In genomic region chr6:88008821-88009220, GRCh38 we compare ENCODE assay signal across 20 cellular contexts. TPM values are rescaled to one million over a fixed set of nuclear protein-coding genes. Genes with fewer than 3 reads are reported as not detected.
DNase-seq lines count a peak whose midpoint lies in the region; ATAC-seq and TF ChIP-seq lines count a peak whose summit lies in the region.
"Had no signal": no experiment of that assay in that cellular context is flagged by ENCODE, and none has a peak within 500 bp of the region (broad histone marks: within the 10 kb centered on the region; RNA-seq: fewer than 3 reads in every experiment).

No MANE protein-coding gene starts in this region.

- H3K4me1 Mint-ChIP-seq in MCF 10A (ENCODE audit: insufficient read depth, unreplicated experiment) = peaks cover 21% of the 10 kb centered on the region

- peaks cover 6% of the 10 kb centered on the region for H3K36me3 Mint-ChIP-seq in MCF 10A (ENCODE audit: insufficient read depth, unreplicated experiment)

- POLR2A ChIA-PET in MCF 10A (lab: Yijun Ruan, JAX) = interaction anchor here (0.7 to 0.8 kb wide), 2 partner anchors 67 to 1160 kb away, joined by 3 read pairs; no protein-coding TSS in a partner anchor

- BruUV-seq in MCF 10A (replicated peaks; lab: Mats Ljungman, UMichigan) = no TSS peak

- no peaks in the 10 kb centered on the region for H3K9me3 ChIP-seq in breast epithelium
- H3K9me3 ChIP-seq: stomach had no signal

- CTCF ChIA-PET in MCF 10A (lab: Yijun Ruan, JAX) = interaction anchor here (0.9 kb wide), 1 partner anchor 13 kb away, joined by 3 read pairs; no protein-coding TSS in a partner anchor

- intact Hi-C loops in MCF 10A (cut with micrococcal nuclease) = no loop called here
- intact Hi-C loops in breast epithelium (cut with DNase I; ENCODE audit: low total_unique reads) = no loop called here

- peak; percentile 48 for DNase-seq in MCF 10A (ENCODE audit: unreplicated experiment)
- no peak for DNase-seq in breast epithelium (ENCODE audit: low spot score in 2 of 2)
- DNase-seq in astrocyte of the hippocampus (ENCODE audit: low read depth, low spot score) = peak; percentile 79
- DNase-seq in kidney epithelial cell (ENCODE audit: low read depth) = peak; percentile 74
- DNase-seq in stimulated activated CD4-positive, alpha-beta T cell treated with anti-CD3 and anti-CD28 coated beads, Interleukin-4, amount 100 ng/mL, for 24 hours = no peak
- DNase-seq in coronary artery (ENCODE audit: low spot score) = no peak
- DNase-seq in left lobe of liver (ENCODE audit: low spot score) = no peak
- DNase-seq in NCI-H2029 (lab: John Stamatoyannopoulos, UW) = no peak
- DNase-seq: activated CD4-positive, alpha-beta T cell treated with anti-CD3 and anti-CD28 coated beads for 1 hour; activated CD8-positive, alpha-beta memory T cell treated with anti-CD3 and anti-CD28 coated beads, Interleukin-2, amount 50 U/mL, for 48 hours; cerebellar nuclear complex; hippocampal formation; MV-4-11; NCI-H2171; stomach had no signal

- H3K36me3 ChIP-seq in breast epithelium (no peaks in the 10 kb centered on the region), kidney epithelial cell (ENCODE audit: control insufficient read depth, insufficient read depth, low read length) (no peaks in the 10 kb centered on the region)
- H3K36me3 ChIP-seq: stomach had no signal

- no peaks in the 10 kb centered on the region for H3K4me1 ChIP-seq in breast epithelium

- TF ChIP-seq POLR2A in breast epithelium (IDR thresholded peaks at IDR 0.05) = no peak

- peak overlapping the region; percentile 26 for H3K27ac Mint-ChIP-seq in MCF 10A (ENCODE audit: low read depth, unreplicated experiment)
- H3K27ac Mint-ChIP-seq: activated naive CD4-positive, alpha-beta T cell treated with anti-CD3 and anti-CD28 coated beads, Interleukin-2, amount 50 U/mL, for 72 hours; T-helper 1 cell treated with Interleukin-12 subunit alpha and Interleukin-12 subunit beta and Interleukin-4 antibody, amounts not matched to agents 30 μg/mL and 1 μg/mL, for 36 hours had no signal

- no peak overlapping the region for H3K27ac ChIP-seq in breast epithelium
- no peak overlapping the region for H3K27ac ChIP-seq in coronary artery
- H3K27ac ChIP-seq: skin epidermis, stomach had no signal

- H3K4me3 ChIP-seq in breast epithelium (no peak overlapping the region), kidney epithelial cell (ENCODE audit: low read depth, low read length) (peak overlapping the region; percentile 14), coronary artery (no peak overlapping the region)
- H3K4me3 ChIP-seq: skin epidermis, stomach had no signal

- H3K27me3 Mint-ChIP-seq in MCF 10A (ENCODE audit: insufficient read depth, unreplicated experiment) = no peaks in the 10 kb centered on the region

- H3K27me3 ChIP-seq in breast epithelium = no peaks in the 10 kb centered on the region
- H3K27me3 ChIP-seq in kidney epithelial cell (ENCODE audit: control insufficient read depth, insufficient read depth, low read length) = no peaks in the 10 kb centered on the region

- H3K9me3 Mint-ChIP-seq in MCF 10A (ENCODE audit: unreplicated experiment) = no peaks in the 10 kb centered on the region
- H3K9me3 Mint-ChIP-seq: T-helper 1 cell treated with Interleukin-12 subunit alpha and Interleukin-12 subunit beta and Interleukin-4 antibody, amounts not matched to agents 30 μg/mL and 1 μg/mL, for 36 hours had no signal

- no peak for TF ChIP-seq CTCF in MCF 10A (IDR thresholded peaks at IDR 0.05; ENCODE audit: unreplicated experiment)
- no peak for TF ChIP-seq CTCF in breast epithelium (IDR thresholded peaks at IDR 0.05)
- TF ChIP-seq CTCF in kidney epithelial cell (IDR thresholded peaks at IDR 0.05; ENCODE audit: insufficient read depth, low read length, poor library complexity, severe bottlenecking) = no peak
- no peak for TF ChIP-seq CTCF in coronary artery (IDR thresholded peaks at IDR 0.05)

- no peak for ATAC-seq in left lobe of liver
- ATAC-seq: activated naive CD4-positive, alpha-beta T cell treated with anti-CD3 and anti-CD28 coated beads, Interleukin-2, amount 50 U/mL, for 72 hours; esophagus mucosa had no signal

- H3K4me3 Mint-ChIP-seq in MCF 10A (ENCODE audit: unreplicated experiment) = peak overlapping the region; percentile 43
- H3K4me3 Mint-ChIP-seq: T-helper 1 cell treated with Interleukin-12 subunit alpha and Interleukin-12 subunit beta and Interleukin-4 antibody, amounts not matched to agents 30 μg/mL and 1 μg/mL, for 36 hours had no signal

RNA-seq across cellular contexts. Expression of gene SPACA1, which starts 38.8 kb away (rescaled TPM):
- total RNA-seq in MCF 10A (2022) = not detected in 2 replicates
- total RNA-seq in breast epithelium = not detected
- not detected in 2 replicates for total RNA-seq in kidney epithelial cell
- total RNA-seq in left lobe of liver = not detected
- total RNA-seq: activated naive CD4-positive, alpha-beta T cell treated with anti-CD3 and anti-CD28 coated beads, Interleukin-2, amount 50 U/mL, for 72 hours; esophagus mucosa; lung microvascular endothelial cell; stomach had no signal

Comparison
In these comparisons a context has a peak if more than half of its experiments do, and no peak if none do; other contexts are left out.
1. DNase-seq: peak in MCF 10A (single experiment), astrocyte of the hippocampus (single experiment) and kidney epithelial cell (single experiment); none in breast epithelium (0 of 2), stimulated activated CD4-positive, alpha-beta T cell treated with anti-CD3 and anti-CD28 coated beads, Interleukin-4, amount 100 ng/mL, for 24 hours (single experiment), coronary artery (single experiment), left lobe of liver (single experiment) and NCI-H2029 (single experiment).